Comparison of ENCODE assay signal across 26 cellular contexts in genomic region chr14:67440513-67440912, GRCh38. TPM values are rescaled to one million over a fixed set of nuclear protein-coding genes. Genes with fewer than 3 reads are reported as not detected.
DNase-seq lines count a peak whose midpoint lies in the region; ATAC-seq, FAIRE-seq and TF ChIP-seq lines count a peak whose summit lies in the region.
"Had no signal": no experiment of that assay in that cellular context is flagged by ENCODE, and none has a peak within 500 bp of the region (broad histone marks: within the 10 kb centered on the region; RNA-seq: fewer than 3 reads in every experiment).

No MANE protein-coding gene starts in this region.

- H3K9ac ChIP-seq in kidney (ENCODE audit: low read length in 2 of 2), result no peak overlapping the region
- H3K9ac ChIP-seq: SK-N-SH had no signal

- ATAC-seq in mucosa of descending colon (peak; percentile 84), GM21423 (IDR thresholded peaks at IDR 0.05; ENCODE audit: unreplicated experiment) (no peak), HG02938 (IDR thresholded peaks at IDR 0.05; ENCODE audit: unreplicated experiment) (no peak)
- ATAC-seq: HCT116 had no signal

- no peak for FAIRE-seq in kidney (lab: Jason Lieb, UNC)
- FAIRE-seq: endothelial cell of umbilical vein had no signal

- H3K9me3 ChIP-seq in mucosa of descending colon (no peaks in the 10 kb centered on the region), kidney (ENCODE audit: control insufficient read depth in 1 of 2, low read length in 2 of 2) (no peaks in the 10 kb centered on the region)
- H3K9me3 ChIP-seq: ascending aorta, SK-N-SH had no signal

- intact Hi-C loops in mucosa of descending colon (cut with DNase I, micrococcal nuclease), result no loop called here
- intact Hi-C loops in kidney (cut with DNase I), result no loop called here

- H3K4me3 ChIP-seq in mucosa of descending colon (no peak overlapping the region), kidney (ENCODE audit: low read length in 2 of 2) (no peak overlapping the region)
- H3K4me3 ChIP-seq: ascending aorta had no signal

- H3K36me3 ChIP-seq in mucosa of descending colon (ENCODE audit: low read depth), result no peaks in the 10 kb centered on the region
- no peaks in the 10 kb centered on the region for H3K36me3 ChIP-seq in kidney (ENCODE audit: control insufficient read depth in 1 of 2, insufficient read depth in 2 of 2, low read length in 2 of 2)
- H3K36me3 ChIP-seq: ascending aorta had no signal

- TF ChIP-seq CTCF in C4-2B (conservative IDR thresholded peaks at IDR 0.05), result no peak
- TF ChIP-seq CTCF in mucosa of descending colon (IDR thresholded peaks at IDR 0.05), result no peak
- no peak for TF ChIP-seq CTCF in kidney (IDR thresholded peaks at IDR 0.05; ENCODE audit: borderline replicate concordance, extremely low read depth, insufficient read depth)

- peak; percentile 73 for DNase-seq in DMS79 treated with DMSO at 0.1 percent for 48 hours (lab: John Stamatoyannopoulos, UW)
- peak; percentile 85 for DNase-seq in NCI-H510A treated with DMSO at 0.1 percent for 48 hours (lab: John Stamatoyannopoulos, UW)
- DNase-seq in mucosa of descending colon, result peak in 2 of 3 donors; percentile 55
- no peak for DNase-seq in NCI-H524 treated with DMSO at 0.1 percent for 48 hours (lab: John Stamatoyannopoulos, UW)
- DNase-seq in kidney, result no peak
- DNase-seq: activated CD4-positive, alpha-beta T cell treated with anti-CD3 and anti-CD28 coated beads, Interleukin-2, amount 10 ng/mL, durations not matched to agents 7 days and 5 days; COR-L47; EL; naive B cell; NCI-H1092 treated with DMSO at 0.1 percent for 48 hours; NCI-H1930; NCI-H524; nucleus accumbens; retina; SK-N-SH; T-helper 2 cell had no signal

- peak overlapping the region; percentile 80 for H3K27ac ChIP-seq in C4-2B
- H3K27ac ChIP-seq in kidney (ENCODE audit: low read depth in 2 of 2, low read length in 2 of 2), result no peak overlapping the region
- H3K27ac ChIP-seq: ascending aorta, HL-60, RWPE1 had no signal

- H3K4me1 ChIP-seq in mucosa of descending colon (ENCODE audit: low read depth), result peaks cover 18% of the 10 kb centered on the region
- H3K4me1 ChIP-seq in kidney (ENCODE audit: control insufficient read depth in 1 of 2, insufficient read depth in 1 of 2, low read depth in 1 of 2, low read length in 2 of 2), result no peaks in the 10 kb centered on the region
- H3K4me1 ChIP-seq: ascending aorta had no signal

RNA-seq across cellular contexts. Expression of gene PLEK2, which starts 28.5 kb away (rescaled TPM):
- 10 to 100 TPM; 15.0 to 41.7 (median 30.8) TPM for total RNA-seq in mucosa of descending colon
- total RNA-seq in kidney, result 10.8 TPM
- polyA plus RNA-seq in kidney (ENCODE audit: insufficient read depth, low read depth, low replicate concordance), result 11.4 TPM

RNA-seq across cellular contexts. Expression of gene TMEM229B, which starts 48.0 kb away (rescaled TPM):
- total RNA-seq in mucosa of descending colon, result 10 to 100 TPM in 2 of 3 donors, 1 to 10 TPM in 1; 4.8 to 12.6 (median 10.8) TPM
- total RNA-seq in kidney, result 7.8 TPM
- 3.1 TPM for polyA plus RNA-seq in kidney (ENCODE audit: insufficient read depth, low read depth, low replicate concordance)
- total RNA-seq: A673, endothelial cell of umbilical vein, LHCN-M2 had no signal

Comparison
In these comparisons a context has a peak if more than half of its experiments do, and no peak if none do; other contexts are left out.
1. DNase-seq: peak in DMS79 treated with DMSO at 0.1 percent for 48 hours (single experiment), NCI-H510A treated with DMSO at 0.1 percent for 48 hours (single experiment) and mucosa of descending colon (2 of 3); none in NCI-H524 treated with DMSO at 0.1 percent for 48 hours (single experiment) and kidney (single experiment).